Comparison of ENCODE assay signal across 9 cellular contexts in genomic region chr4:75630932-75631320, GRCh38. TPM values are rescaled to one million over a fixed set of nuclear protein-coding genes. Genes with fewer than 3 reads are reported as not detected.
DNase-seq lines count a peak whose midpoint lies in the region; ATAC-seq and TF ChIP-seq lines count a peak whose summit lies in the region.
"Had no signal": no experiment of that assay in that cellular context is flagged by ENCODE, and none has a peak within 500 bp of the region (broad histone marks: within the 10 kb centered on the region; RNA-seq: fewer than 3 reads in every experiment).

No MANE protein-coding gene starts in this region.

- peak overlapping the region; percentile 65 for H3K4me3 ChIP-seq in kidney epithelial cell (ENCODE audit: low read depth, low read length)
- H3K4me3 ChIP-seq in subcutaneous abdominal adipose tissue (ENCODE audit: low read depth in 1 of 5, low read length in 5 of 5): peak overlapping the region; percentile 62 to 92 (median 81)

- peak overlapping the region in 3 of 5 donors; percentile 62 to 78 (median 76) for H3K9ac ChIP-seq in subcutaneous abdominal adipose tissue (ENCODE audit: low read length in 5 of 5)

- H3K27me3 Mint-ChIP-seq in MCF 10A (ENCODE audit: insufficient read depth, unreplicated experiment): no peaks in the 10 kb centered on the region

- DNase-seq in NCI-H2227 (lab: John Stamatoyannopoulos, UW; ENCODE audit: unreplicated experiment): peak; percentile 30
- DNase-seq in NCI-H2227 treated with DMSO at 0.1 percent for 48 hours (lab: John Stamatoyannopoulos, UW): no peak
- no peak for DNase-seq in MCF 10A (ENCODE audit: unreplicated experiment)
- no peak for DNase-seq in kidney epithelial cell (ENCODE audit: low read depth)
- DNase-seq in GM19238 (ENCODE audit: insufficient read length, low spot score): no peak

- BruUV-seq in MCF 10A (replicated peaks; lab: Mats Ljungman, UMichigan): no TSS peak

- TF ChIP-seq CTCF in MCF 10A (IDR thresholded peaks at IDR 0.05; ENCODE audit: unreplicated experiment): no peak
- no peak for TF ChIP-seq CTCF in kidney epithelial cell (IDR thresholded peaks at IDR 0.05; ENCODE audit: insufficient read depth, low read length, poor library complexity, severe bottlenecking)

- peak overlapping the region; percentile 55 for H3K4me3 Mint-ChIP-seq in MCF 10A (ENCODE audit: unreplicated experiment)

- POLR2A ChIA-PET in MCF 10A (lab: Yijun Ruan, JAX): no interaction called here

- no peaks in the 10 kb centered on the region for H3K36me3 ChIP-seq in kidney epithelial cell (ENCODE audit: control insufficient read depth, insufficient read depth, low read length)
- H3K36me3 ChIP-seq in subcutaneous abdominal adipose tissue (ENCODE audit: control insufficient read depth in 5 of 5, insufficient read depth in 5 of 5, low read length in 5 of 5): no peaks in the 10 kb centered on the region

- H3K36me3 Mint-ChIP-seq in MCF 10A (ENCODE audit: insufficient read depth, unreplicated experiment): no peaks in the 10 kb centered on the region

- H3K4me1 Mint-ChIP-seq in MCF 10A (ENCODE audit: insufficient read depth, unreplicated experiment): no peaks in the 10 kb centered on the region

- H3K4me1 ChIP-seq in subcutaneous abdominal adipose tissue (ENCODE audit: control insufficient read depth in 5 of 5, insufficient read depth in 5 of 5, low read length in 5 of 5): peaks cover 2 to 14% (median 13%) of the 10 kb centered on the region in 5 donors

- no peaks in the 10 kb centered on the region for H3K9me3 ChIP-seq in subcutaneous abdominal adipose tissue (ENCODE audit: control insufficient read depth in 5 of 5, low read length in 5 of 5)

- ATAC-seq in HG03135 (IDR thresholded peaks at IDR 0.05; ENCODE audit: unreplicated experiment): no peak
- no peak for ATAC-seq in HG03139 (IDR thresholded peaks at IDR 0.05; ENCODE audit: unreplicated experiment)

- no peaks in the 10 kb centered on the region for H3K27me3 ChIP-seq in kidney epithelial cell (ENCODE audit: control insufficient read depth, insufficient read depth, low read length)
- no peaks in the 10 kb centered on the region for H3K27me3 ChIP-seq in subcutaneous abdominal adipose tissue (ENCODE audit: control insufficient read depth in 5 of 5, insufficient read depth in 4 of 5, low read length in 5 of 5)

- intact Hi-C loops in MCF 10A (cut with micrococcal nuclease): no loop called here

- CTCF ChIA-PET in MCF 10A (lab: Yijun Ruan, JAX): no interaction called here

- H3K27ac Mint-ChIP-seq in MCF 10A (ENCODE audit: low read depth, unreplicated experiment): no peak overlapping the region

- no peaks in the 10 kb centered on the region for H3K9me3 Mint-ChIP-seq in MCF 10A (ENCODE audit: unreplicated experiment)

- H3K27ac ChIP-seq in subcutaneous abdominal adipose tissue (ENCODE audit: low read depth, low read length): no peak overlapping the region
- H3K27ac ChIP-seq: HL-60 had no signal

RNA-seq across cellular contexts. Expression of gene CDKL2, which starts 0.6 kb away (rescaled TPM):
- total RNA-seq in MCF 10A (2022): 0.39 and 0.42 TPM in 2 replicates
- 3.9 and 4.1 TPM in 2 replicates for total RNA-seq in kidney epithelial cell

RNA-seq across cellular contexts. Expression of gene G3BP2, which starts 42.3 kb away (rescaled TPM):
- 179 and 231 TPM in 2 replicates for total RNA-seq in MCF 10A (2022)
- 127 and 135 TPM in 2 replicates for total RNA-seq in kidney epithelial cell
